1 cellular context compared by ENCODE assay signal in the genomic region with DNA sequence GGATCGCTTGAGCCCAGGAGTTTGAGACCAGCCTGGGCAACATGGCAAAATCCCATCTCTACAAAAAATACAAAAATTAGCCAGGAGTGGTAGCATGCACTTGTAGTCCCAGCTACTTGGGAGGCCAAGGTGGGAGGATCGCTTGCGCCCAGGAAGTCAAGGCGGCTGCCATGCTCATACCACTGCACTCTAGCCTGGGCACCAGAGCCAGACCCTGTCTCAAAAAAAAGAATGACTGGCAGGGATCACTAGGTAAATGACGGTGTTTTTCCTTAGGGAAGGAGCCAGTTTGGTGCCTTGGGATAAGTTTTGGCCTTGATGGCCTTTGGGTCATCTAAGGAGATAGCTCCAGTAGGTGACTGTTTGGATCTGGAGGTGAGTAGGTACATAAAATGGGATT.
TF ChIP-seq lines count a peak whose summit lies in the region.

No MANE protein-coding gene starts in this region.

TF ChIP-seq in K562, 482 proteins besides CTCF, POLR2A, EP300 and RAD21:
- TF ChIP-seq, protein P1, sequence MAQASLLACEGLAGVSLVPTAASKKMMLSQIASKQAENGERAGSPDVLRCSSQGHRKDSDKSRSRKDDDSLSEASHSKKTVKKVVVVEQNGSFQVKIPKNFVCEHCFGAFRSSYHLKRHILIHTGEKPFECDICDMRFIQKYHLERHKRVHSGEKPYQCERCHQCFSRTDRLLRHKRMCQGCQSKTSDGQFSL (CRISPR knock-in tag; IDR thresholded peaks at IDR 0.05): no peak
- TF ChIP-seq, protein P1 (tag; IDR thresholded peaks at IDR 0.05): no peak
- TF ChIP-seq CGGBP1 (CRISPR knock-in tag; IDR thresholded peaks at IDR 0.05): no peak
- TF ChIP-seq POLR3A (IDR thresholded peaks at IDR 0.05; ENCODE audit: borderline replicate concordance, extremely low read depth, insufficient read depth, insufficient read length): no peak
- TF ChIP-seq YBX1 (IDR thresholded peaks at IDR 0.05): no peak
- TF ChIP-seq MAFF (IDR thresholded peaks at IDR 0.05; ENCODE audit: low read length): no peak
- TF ChIP-seq, protein P2, sequence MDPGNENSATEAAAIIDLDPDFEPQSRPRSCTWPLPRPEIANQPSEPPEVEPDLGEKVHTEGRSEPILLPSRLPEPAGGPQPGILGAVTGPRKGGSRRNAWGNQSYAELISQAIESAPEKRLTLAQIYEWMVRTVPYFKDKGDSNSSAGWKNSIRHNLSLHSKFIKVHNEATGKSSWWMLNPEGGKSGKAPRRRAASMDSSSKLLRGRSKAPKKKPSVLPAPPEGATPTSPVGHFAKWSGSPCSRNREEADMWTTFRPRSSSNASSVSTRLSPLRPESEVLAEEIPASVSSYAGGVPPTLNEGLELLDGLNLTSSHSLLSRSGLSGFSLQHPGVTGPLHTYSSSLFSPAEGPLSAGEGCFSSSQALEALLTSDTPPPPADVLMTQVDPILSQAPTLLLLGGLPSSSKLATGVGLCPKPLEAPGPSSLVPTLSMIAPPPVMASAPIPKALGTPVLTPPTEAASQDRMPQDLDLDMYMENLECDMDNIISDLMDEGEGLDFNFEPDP (CRISPR knock-in tag; IDR thresholded peaks at IDR 0.05): no peak
- no peak for TF ChIP-seq CTBP1 (IDR thresholded peaks at IDR 0.05; ENCODE audit: borderline replicate concordance)
- TF ChIP-seq HDAC1 (IDR thresholded peaks at IDR 0.05): 0 out of 4 replicates have a peak, but pooled peaks of 1 of the 2 experiments have one; percentile 15
- TF ChIP-seq ZNF445 (CRISPR knock-in tag; IDR thresholded peaks at IDR 0.05; ENCODE audit: low read depth): no peak
- TF ChIP-seq YY1 (IDR thresholded peaks at IDR 0.05; ENCODE audit: borderline replicate concordance in 1 of 3, control insufficient read depth in 1 of 3, extremely low read depth in 1 of 3, insufficient read depth in 3 of 3, insufficient read length in 1 of 3, insufficient replicate concordance in 2 of 3, low read depth in 1 of 3, low read length in 2 of 3): no peak
- no peak for TF ChIP-seq PHF21A (IDR thresholded peaks at IDR 0.05; ENCODE audit: borderline replicate concordance, low read depth)
- no peak for TF ChIP-seq IRF2 (CRISPR knock-in tag; IDR thresholded peaks at IDR 0.05)
- no peak for TF ChIP-seq BDP1 (IDR thresholded peaks at IDR 0.05; ENCODE audit: insufficient read depth, insufficient read length)
- no peak for TF ChIP-seq ZNF561 (CRISPR knock-in tag; conservative IDR thresholded peaks at IDR 0.05)
- no peak for TF ChIP-seq SMARCA4 (IDR thresholded peaks at IDR 0.05)
- TF ChIP-seq ARID2 (IDR thresholded peaks at IDR 0.05): no peak
- 0 out of 2 replicates have a peak, but pooled peaks have one; percentile 54 for TF ChIP-seq FOXK1 (CRISPR knock-in tag; IDR thresholded peaks at IDR 0.05; ENCODE audit: borderline replicate concordance)
- TF ChIP-seq, protein P3, sequence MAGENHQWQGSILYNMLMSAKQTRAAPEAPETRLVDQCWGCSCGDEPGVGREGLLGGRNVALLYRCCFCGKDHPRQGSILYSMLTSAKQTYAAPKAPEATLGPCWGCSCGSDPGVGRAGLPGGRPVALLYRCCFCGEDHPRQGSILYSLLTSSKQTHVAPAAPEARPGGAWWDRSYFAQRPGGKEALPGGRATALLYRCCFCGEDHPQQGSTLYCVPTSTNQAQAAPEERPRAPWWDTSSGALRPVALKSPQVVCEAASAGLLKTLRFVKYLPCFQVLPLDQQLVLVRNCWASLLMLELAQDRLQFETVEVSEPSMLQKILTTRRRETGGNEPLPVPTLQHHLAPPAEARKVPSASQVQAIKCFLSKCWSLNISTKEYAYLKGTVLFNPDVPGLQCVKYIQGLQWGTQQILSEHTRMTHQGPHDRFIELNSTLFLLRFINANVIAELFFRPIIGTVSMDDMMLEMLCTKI (IDR thresholded peaks at IDR 0.05; ENCODE audit: partially characterized antibody): no peak
- TF ChIP-seq, protein P4, sequence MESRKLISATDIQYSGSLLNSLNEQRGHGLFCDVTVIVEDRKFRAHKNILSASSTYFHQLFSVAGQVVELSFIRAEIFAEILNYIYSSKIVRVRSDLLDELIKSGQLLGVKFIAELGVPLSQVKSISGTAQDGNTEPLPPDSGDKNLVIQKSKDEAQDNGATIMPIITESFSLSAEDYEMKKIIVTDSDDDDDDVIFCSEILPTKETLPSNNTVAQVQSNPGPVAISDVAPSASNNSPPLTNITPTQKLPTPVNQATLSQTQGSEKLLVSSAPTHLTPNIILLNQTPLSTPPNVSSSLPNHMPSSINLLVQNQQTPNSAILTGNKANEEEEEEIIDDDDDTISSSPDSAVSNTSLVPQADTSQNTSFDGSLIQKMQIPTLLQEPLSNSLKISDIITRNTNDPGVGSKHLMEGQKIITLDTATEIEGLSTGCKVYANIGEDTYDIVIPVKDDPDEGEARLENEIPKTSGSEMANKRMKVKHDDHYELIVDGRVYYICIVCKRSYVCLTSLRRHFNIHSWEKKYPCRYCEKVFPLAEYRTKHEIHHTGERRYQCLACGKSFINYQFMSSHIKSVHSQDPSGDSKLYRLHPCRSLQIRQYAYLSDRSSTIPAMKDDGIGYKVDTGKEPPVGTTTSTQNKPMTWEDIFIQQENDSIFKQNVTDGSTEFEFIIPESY (CRISPR knock-in tag; IDR thresholded peaks at IDR 0.05): peak; percentile 87
- TF ChIP-seq BACH1 (tag; IDR thresholded peaks at IDR 0.05): no peak
- TF ChIP-seq ZNF57 (CRISPR knock-in tag; IDR thresholded peaks at IDR 0.05): no peak
- no peak for TF ChIP-seq NR2F6 (CRISPR knock-in tag; IDR thresholded peaks at IDR 0.05)
